21 cellular contexts compared by ENCODE assay signal in genomic region chr9:127654619-127655018, GRCh38. TPM values are rescaled to one million over a fixed set of nuclear protein-coding genes. Genes with fewer than 3 reads are reported as not detected.
"Had no signal": no experiment of that assay in that cellular context is flagged by ENCODE, and none has a peak within 500 bp of the region (broad histone marks: within the 10 kb centered on the region; RNA-seq: fewer than 3 reads in every experiment).

No MANE protein-coding gene starts in this region.

- H3K27ac ChIP-seq: esophagus squamous epithelium, gastroesophageal sphincter, hepatocyte, neutrophil, right atrium auricular region, tibial nerve, vagina had no signal

- H3K27ac Mint-ChIP-seq: activated CD4-positive, alpha-beta memory T cell treated with anti-CD3 and anti-CD28 coated beads for 36 hours; activated naive CD8-positive, alpha-beta T cell treated with anti-CD3 and anti-CD28 coated beads for 36 hours; naive thymus-derived CD8-positive, alpha-beta T cell; T-helper 2 cell treated with Interferon-gamma antibody and Interleukin-4, amounts not matched to agents 5 μg/mL and 100 μg/mL, for 36 hours had no signal

- H3K36me3 ChIP-seq: neutrophil had no signal

- H3K9me3 Mint-ChIP-seq: activated CD4-positive, alpha-beta memory T cell treated with anti-CD3 and anti-CD28 coated beads for 36 hours; activated naive CD8-positive, alpha-beta T cell treated with anti-CD3 and anti-CD28 coated beads for 36 hours; activated T-cell treated with anti-CD3 and anti-CD28 coated beads, Interleukin-2, amount 50 U/mL, for 4 hours; naive thymus-derived CD8-positive, alpha-beta T cell; T-helper 2 cell treated with Interferon-gamma antibody and Interleukin-4, amounts not matched to agents 5 μg/mL and 100 μg/mL, for 36 hours had no signal

- H3K36me3 Mint-ChIP-seq: activated CD4-positive, alpha-beta memory T cell treated with anti-CD3 and anti-CD28 coated beads for 36 hours had no signal

- H3K9me3 ChIP-seq: esophagus squamous epithelium, gastroesophageal sphincter, mucosa of descending colon, neutrophil, right atrium auricular region, tibial nerve, vagina had no signal

- H3K4me3 Mint-ChIP-seq: activated CD4-positive, alpha-beta memory T cell treated with anti-CD3 and anti-CD28 coated beads for 36 hours; activated naive CD8-positive, alpha-beta T cell treated with anti-CD3 and anti-CD28 coated beads for 36 hours; activated T-cell treated with anti-CD3 and anti-CD28 coated beads, Interleukin-2, amount 50 U/mL, for 4 hours; naive thymus-derived CD8-positive, alpha-beta T cell; T-helper 2 cell treated with Interferon-gamma antibody and Interleukin-4, amounts not matched to agents 5 μg/mL and 100 μg/mL, for 36 hours had no signal

- H3K27me3 ChIP-seq: esophagus squamous epithelium, gastroesophageal sphincter, hepatocyte, right atrium auricular region, tibial nerve, vagina had no signal

- H3K4me3 ChIP-seq: esophagus squamous epithelium, gastroesophageal sphincter, hepatocyte, mucosa of descending colon, right atrium auricular region, tibial nerve, vagina had no signal

- ATAC-seq: activated T-cell treated with anti-CD3 and anti-CD28 coated beads, Interleukin-2, amount 50 U/mL, for 4 hours; gastroesophageal sphincter; left lobe of liver; mucosa of descending colon; naive thymus-derived CD8-positive, alpha-beta T cell had no signal

- H3K4me1 ChIP-seq: esophagus squamous epithelium, gastroesophageal sphincter, right atrium auricular region, tibial nerve, vagina had no signal

- DNase-seq: activated CD4-positive, alpha-beta memory T cell treated with anti-CD3 and anti-CD28 coated beads for 36 hours; activated CD4-positive, alpha-beta T cell treated with anti-CD3 and anti-CD28 coated beads for 1 hour; activated gamma-delta T cell; activated naive CD8-positive, alpha-beta T cell treated with anti-CD3 and anti-CD28 coated beads for 36 hours; activated T-cell treated with anti-CD3 and anti-CD28 coated beads, Interleukin-2, amount 50 U/mL, for 4 hours; anterior cingulate cortex; esophagus squamous epithelium; mucosa of descending colon; naive thymus-derived CD8-positive, alpha-beta T cell; posterior cingulate gyrus; small intestine had no signal

- H3K27me3 Mint-ChIP-seq: activated CD4-positive, alpha-beta memory T cell treated with anti-CD3 and anti-CD28 coated beads for 36 hours; activated naive CD8-positive, alpha-beta T cell treated with anti-CD3 and anti-CD28 coated beads for 36 hours; naive thymus-derived CD8-positive, alpha-beta T cell had no signal

RNA-seq across cellular contexts. Expression of gene CFAP157, which starts 52.2 kb away (rescaled TPM):
- total RNA-seq: activated naive CD8-positive, alpha-beta T cell treated with anti-CD3 and anti-CD28 coated beads for 36 hours; activated T-cell treated with anti-CD3 and anti-CD28 coated beads, Interleukin-2, amount 50 U/mL, for 4 hours; bronchial epithelial cell; hepatocyte; left lobe of liver; mammary epithelial cell; right atrium auricular region; vagina had no signal
